17 cellular contexts compared by ENCODE assay signal in genomic region chr12:108605000-108605689, GRCh38. TPM values are rescaled to one million over a fixed set of nuclear protein-coding genes. Genes with fewer than 3 reads are reported as not detected.
DNase-seq lines count a peak whose midpoint lies in the region; ATAC-seq and TF ChIP-seq lines count a peak whose summit lies in the region.
"Had no signal": no experiment of that assay in that cellular context is flagged by ENCODE, and none has a peak within 500 bp of the region (broad histone marks: within the 10 kb centered on the region; RNA-seq: fewer than 3 reads in every experiment).

No MANE protein-coding gene starts in this region.

- H3K27me3 ChIP-seq in A673 (replicated peaks; ENCODE audit: insufficient read depth, low read depth, low read length, poor library complexity) = no peaks in the 10 kb centered on the region
- H3K27me3 ChIP-seq: suprapubic skin had no signal

- H3K36me3 Mint-ChIP-seq in HFFc6 (ENCODE audit: low read depth) (no peaks in the 10 kb centered on the region), glutamatergic neuron (ENCODE audit: unreplicated experiment) (no peaks in the 10 kb centered on the region)
- H3K36me3 Mint-ChIP-seq in activated naive CD8-positive, alpha-beta T cell treated with anti-CD3 and anti-CD28 coated beads for 36 hours = peaks cover 5% of the 10 kb centered on the region
- H3K36me3 Mint-ChIP-seq: naive thymus-derived CD4-positive, alpha-beta T cell had no signal

- H3K4me1 Mint-ChIP-seq in HFFc6 (ENCODE audit: low read depth) (peaks cover 14% of the 10 kb centered on the region), glutamatergic neuron (ENCODE audit: low read depth, unreplicated experiment) (peaks cover 1% of the 10 kb centered on the region)
- peaks cover 3% of the 10 kb centered on the region for H3K4me1 Mint-ChIP-seq in activated naive CD8-positive, alpha-beta T cell treated with anti-CD3 and anti-CD28 coated beads for 36 hours

- CTCF ChIA-PET in A673 (lab: Charles Lee) = no interaction called here

- H3K4me3 Mint-ChIP-seq in HFFc6 = no peak overlapping the region
- peak overlapping the region; percentile 56 for H3K4me3 Mint-ChIP-seq in activated naive CD8-positive, alpha-beta T cell treated with anti-CD3 and anti-CD28 coated beads for 36 hours
- H3K4me3 Mint-ChIP-seq in glutamatergic neuron (ENCODE audit: unreplicated experiment) = peak overlapping the region; percentile 6

- POLR2A ChIA-PET in A673 (lab: Charles Lee; ENCODE audit: low non-redundant PET) = no interaction called here

- H3K27ac Mint-ChIP-seq in HFFc6 = peak overlapping the region; percentile 53
- peak overlapping the region; percentile 80 for H3K27ac Mint-ChIP-seq in activated naive CD8-positive, alpha-beta T cell treated with anti-CD3 and anti-CD28 coated beads for 36 hours
- H3K27ac Mint-ChIP-seq in glutamatergic neuron (ENCODE audit: unreplicated experiment) = no peak overlapping the region

- ATAC-seq in HG03460 (IDR thresholded peaks at IDR 0.05; ENCODE audit: unreplicated experiment) = no peak
- no peak for ATAC-seq in HG03521 (IDR thresholded peaks at IDR 0.05; ENCODE audit: unreplicated experiment)
- ATAC-seq: naive thymus-derived CD4-positive, alpha-beta T cell had no signal

- intact Hi-C loops in A673 (cut with micrococcal nuclease; ENCODE audit: unreplicated experiment) = no loop called here

- peaks cover 5% of the 10 kb centered on the region for H3K27me3 Mint-ChIP-seq in HFFc6 (ENCODE audit: insufficient read depth)
- peaks cover 12% of the 10 kb centered on the region for H3K27me3 Mint-ChIP-seq in activated naive CD8-positive, alpha-beta T cell treated with anti-CD3 and anti-CD28 coated beads for 36 hours
- peaks cover 2% of the 10 kb centered on the region for H3K27me3 Mint-ChIP-seq in glutamatergic neuron (ENCODE audit: unreplicated experiment)

- no peaks in the 10 kb centered on the region for H3K36me3 ChIP-seq in A673 (ENCODE audit: insufficient read depth, low read length, poor library complexity, severe bottlenecking)
- H3K36me3 ChIP-seq: suprapubic skin had no signal

- H3K4me1 ChIP-seq in A673 (ENCODE audit: insufficient read depth, low read length, poor library complexity, severe bottlenecking) = peaks cover 7% of the 10 kb centered on the region

- no peaks in the 10 kb centered on the region for H3K9me3 Mint-ChIP-seq in HFFc6
- peaks cover 8% of the 10 kb centered on the region for H3K9me3 Mint-ChIP-seq in activated naive CD8-positive, alpha-beta T cell treated with anti-CD3 and anti-CD28 coated beads for 36 hours
- peaks cover 3% of the 10 kb centered on the region for H3K9me3 Mint-ChIP-seq in glutamatergic neuron (ENCODE audit: unreplicated experiment)

- BruUV-seq in A673 (replicated peaks; lab: Mats Ljungman, UMichigan) = no TSS peak

- no peaks in the 10 kb centered on the region for H3K9me3 ChIP-seq in A673 (ENCODE audit: low read depth, low read length, poor library complexity, severe bottlenecking)
- H3K9me3 ChIP-seq: suprapubic skin had no signal

- no peak overlapping the region for H3K4me3 ChIP-seq in A673 (ENCODE audit: low read depth, low read length, poor library complexity, severe bottlenecking)
- H3K4me3 ChIP-seq: suprapubic skin had no signal

- in situ Hi-C loops in ACHN (cut with HindIII; ENCODE audit: low pct_ligation_motif_present, low pct_unique_long_range_greater_than_20kb, low sequenced_read_pairs) = no loop called here

- TF ChIP-seq CTCF in HFFc6 (IDR thresholded peaks at IDR 0.05) (no peak), glutamatergic neuron (IDR thresholded peaks at IDR 0.05; ENCODE audit: partially characterized antibody, unreplicated experiment) (no peak), A673 (conservative IDR thresholded peaks at IDR 0.05; ENCODE audit: low read depth, low read length) (no peak)

- no peak overlapping the region for H3K27ac ChIP-seq in A673 (ENCODE audit: low read depth, low read length, poor library complexity, severe bottlenecking)
- H3K27ac ChIP-seq: C4-2B, suprapubic skin had no signal

- DNase-seq in ACHN (peak; percentile 90), HFFc6 (peak; percentile 39), glutamatergic neuron (no peak), A673 (ENCODE audit: low spot score) (no peak), NCI-H82 treated with DMSO at 0.1 percent for 48 hours (lab: John Stamatoyannopoulos, UW; ENCODE audit: unreplicated experiment) (no peak)
- no peak for DNase-seq in activated naive CD8-positive, alpha-beta T cell treated with anti-CD3 and anti-CD28 coated beads for 36 hours
- DNase-seq: aorta; GF-D8; KG1; naive thymus-derived CD4-positive, alpha-beta T cell; NCI-H2081 treated with DMSO at 0.1 percent for 48 hours; SW 1271 had no signal

RNA-seq across cellular contexts. Expression of gene TMEM119, which starts 7.3 kb away (rescaled TPM):
- 10 to 100 TPM; 11.9 to 22.2 (median 19.1) TPM for total RNA-seq in HFFc6 (2021; fragmentation: NEBNext Ultra II Directional; extraction: Animal tissue kit (Norgen Biotek cat#: 25700))
- under 1 TPM in 1 of 2 experiments, not detected in 1; 0.12 TPM for total RNA-seq in activated naive CD8-positive, alpha-beta T cell treated with anti-CD3 and anti-CD28 coated beads for 36 hours
- total RNA-seq in glutamatergic neuron (ENCODE audit: unreplicated experiment) (0.15 TPM), A673 (2021) (1.0 TPM in 1 of 2 replicates, not detected in the other)
- total RNA-seq: activated CD8-positive, alpha-beta memory T cell treated with anti-CD3 and anti-CD28 coated beads for 36 hours had no signal

RNA-seq across cellular contexts. Expression of gene SELPLG, which starts 28.5 kb away (rescaled TPM):
- total RNA-seq in HFFc6 (2021; fragmentation: NEBNext Ultra II Directional; extraction: Animal tissue kit (Norgen Biotek cat#: 25700)) = 1 to 10 TPM; 6.2 to 8.1 (median 7.1) TPM
- 10 to 100 TPM; 22.2 to 23.0 TPM for total RNA-seq in activated naive CD8-positive, alpha-beta T cell treated with anti-CD3 and anti-CD28 coated beads for 36 hours
- 0.34 TPM for total RNA-seq in glutamatergic neuron (ENCODE audit: unreplicated experiment)
- 0.34 and 0.35 TPM in 2 replicates for total RNA-seq in A673 (2021)

RNA-seq across cellular contexts. Expression of gene ISCU, which starts 42.7 kb away (rescaled TPM):
- total RNA-seq in HFFc6 (2021; fragmentation: NEBNext Ultra II Directional; extraction: Animal tissue kit (Norgen Biotek cat#: 25700)) = 100 to 1,000 TPM; 100 to 128 (median 107) TPM
- 10 to 100 TPM; 69.5 TPM for total RNA-seq in activated naive CD8-positive, alpha-beta T cell treated with anti-CD3 and anti-CD28 coated beads for 36 hours
- total RNA-seq in glutamatergic neuron (ENCODE audit: unreplicated experiment) (48.4 TPM), A673 (2021) (73.4 and 79.3 TPM in 2 replicates)

RNA-seq across cellular contexts. Expression of gene SART3, which starts 44.2 kb away (rescaled TPM):
- 10 to 100 TPM; 33.8 to 36.3 (median 34.8) TPM for total RNA-seq in HFFc6 (2021; fragmentation: NEBNext Ultra II Directional; extraction: Animal tissue kit (Norgen Biotek cat#: 25700))
- 10 to 100 TPM; 78.7 to 80.9 TPM for total RNA-seq in activated naive CD8-positive, alpha-beta T cell treated with anti-CD3 and anti-CD28 coated beads for 36 hours
- total RNA-seq in glutamatergic neuron (ENCODE audit: unreplicated experiment) = 72.6 TPM
- 93.8 and 99.3 TPM in 2 replicates for total RNA-seq in A673 (2021)

Comparison
In these comparisons a context has a peak if more than half of its experiments do, and no peak if none do; other contexts are left out.
1. DNase-seq: peak in ACHN (single experiment) and HFFc6 (single experiment); none in activated naive CD8-positive, alpha-beta T cell treated with anti-CD3 and anti-CD28 coated beads for 36 hours (single experiment), glutamatergic neuron (single experiment), A673 (single experiment) and NCI-H82 treated with DMSO at 0.1 percent for 48 hours (single experiment).